Comparison of ENCODE assay signal across 1 cellular context in genomic region chr3:149085828-149086231, GRCh38.
TF ChIP-seq lines count a peak whose summit lies in the region.

No MANE protein-coding gene starts in this region.

TF ChIP-seq in K562, 482 proteins besides CTCF, POLR2A, EP300 and RAD21 (continued from another document and continues in another):
- TF ChIP-seq CLOCK (CRISPR knock-in tag; IDR thresholded peaks at IDR 0.05; ENCODE audit: borderline replicate concordance) (no peak), CBX8 (IDR thresholded peaks at IDR 0.05; ENCODE audit: borderline replicate concordance, extremely low read depth, low read depth, low read length, poor library complexity, severe bottlenecking) (no peak), ZNF124 (CRISPR knock-in tag; IDR thresholded peaks at IDR 0.05) (no peak), SPI1 (IDR thresholded peaks at IDR 0.05; ENCODE audit: borderline replicate concordance, low read depth, low read length) (no peak), ATF7 (IDR thresholded peaks at IDR 0.05) (peak; percentile 24; the same call in 1 of the 2 replicates), NFRKB (IDR thresholded peaks at IDR 0.05; ENCODE audit: low read depth) (no peak; the same call in 1 of the 2 replicates), SMARCC2 (IDR thresholded peaks at IDR 0.05; ENCODE audit: low read depth) (peak; percentile 87), NCOA2 (IDR thresholded peaks at IDR 0.05; ENCODE audit: partially characterized antibody in 2 of 2) (peak in 1 of 2 experiments; percentile 55), HOXB6 (CRISPR knock-in tag; IDR thresholded peaks at IDR 0.05; ENCODE audit: borderline replicate concordance) (no peak), RBFOX2 (IDR thresholded peaks at IDR 0.05; ENCODE audit: low read depth, low read length) (no peak), NRF1 (conservative IDR thresholded peaks at IDR 0.05 in 1 of 2, IDR thresholded peaks at IDR 0.05 in 1 of 2) (peak; percentile 71 to 75), MCM7 (IDR thresholded peaks at IDR 0.05) (no peak), ZNF584 (CRISPR knock-in tag; IDR thresholded peaks at IDR 0.05; ENCODE audit: low read depth) (0 out of 2 replicates have a peak, but pooled peaks have one; percentile 15), EHMT2 (IDR thresholded peaks at IDR 0.05) (no peak), RNF2 (IDR thresholded peaks at IDR 0.05) (peak; percentile 63; the same call in 1 of the 2 replicates), ZNF592 (IDR thresholded peaks at IDR 0.05) (no peak), NFIC (IDR thresholded peaks at IDR 0.05) (peak; percentile 85; the same call in 1 of the 2 replicates), GATAD2A (IDR thresholded peaks at IDR 0.05) (peak; percentile 78; the same call in 1 of the 2 replicates), SOX6 (IDR thresholded peaks at IDR 0.05) (peak; percentile 92), ZNF609 (CRISPR knock-in tag; IDR thresholded peaks at IDR 0.05; ENCODE audit: borderline replicate concordance) (no peak), ZNF23 (CRISPR knock-in tag; IDR thresholded peaks at IDR 0.05) (no peak), ZEB2 (IDR thresholded peaks at IDR 0.05) (no peak), JUNB (CRISPR knock-in tag; conservative IDR thresholded peaks at IDR 0.05) (no peak), ARNT (IDR thresholded peaks at IDR 0.05) (0 out of 4 replicates have a peak, but pooled peaks of 1 of the 2 experiments have one; percentile 7), GMEB1 (CRISPR knock-in tag; IDR thresholded peaks at IDR 0.05) (no peak), ZMIZ1 (IDR thresholded peaks at IDR 0.05; ENCODE audit: low read depth in 2 of 2, low read length in 2 of 2) (peak in 1 of 2 experiments; percentile 79; a peak in 1 of 4 replicates), PHF8 (IDR thresholded peaks at IDR 0.05; ENCODE audit: borderline replicate concordance, low read length) (no peak), RUNX1 (IDR thresholded peaks at IDR 0.05; ENCODE audit: low read depth) (no peak), TRIM28 (IDR thresholded peaks at IDR 0.05) (no peak), HNRNPLL (IDR thresholded peaks at IDR 0.05; ENCODE audit: low read depth, low read length, poor library complexity, severe bottlenecking) (peak; percentile 22), CXXC5 (CRISPR knock-in tag; IDR thresholded peaks at IDR 0.05) (peak; percentile 84), TEAD1 (CRISPR knock-in tag; IDR thresholded peaks at IDR 0.05) (peak; percentile 29 to 39; a peak in 2 of 4 replicates), GATA2 (CRISPR knock-in tag; IDR thresholded peaks at IDR 0.05) (peak; percentile 93), MEF2A (IDR thresholded peaks at IDR 0.05; ENCODE audit: control insufficient read depth, low read depth, low read length) (no peak), RBM14 (IDR thresholded peaks at IDR 0.05; ENCODE audit: borderline replicate concordance, insufficient read depth, low read depth, low read length) (no peak), TEAD4 (IDR thresholded peaks at IDR 0.05; ENCODE audit: low read length) (peak; percentile 91), TEAD4 (CRISPR knock-in tag; IDR thresholded peaks at IDR 0.05; ENCODE audit: borderline replicate concordance) (no peak), FOXA3 (CRISPR knock-in tag; conservative IDR thresholded peaks at IDR 0.05 in 1 of 2, IDR thresholded peaks at IDR 0.05 in 1 of 2) (peak in 1 of 2 experiments; percentile 61; a peak in 2 of 4 replicates), SREBF1 (IDR thresholded peaks at IDR 0.05; ENCODE audit: borderline replicate concordance, low read depth, low read length) (no peak), RBM39 (optimal IDR thresholded peaks at IDR 0.05; ENCODE audit: low read depth, low read length) (no peak), ZFX (CRISPR knock-in tag; IDR thresholded peaks at IDR 0.05) (no peak), NCOA4 (IDR thresholded peaks at IDR 0.05; ENCODE audit: partially characterized antibody) (no peak), MBD2 (IDR thresholded peaks at IDR 0.05; ENCODE audit: borderline replicate concordance, low read depth) (0 out of 2 replicates have a peak, but pooled peaks have one; percentile 21), TFE3 (CRISPR knock-in tag; IDR thresholded peaks at IDR 0.05) (no peak), MED1 (CRISPR knock-in tag; IDR thresholded peaks at IDR 0.05; ENCODE audit: borderline replicate concordance) (no peak), ESRRA (IDR thresholded peaks at IDR 0.05; ENCODE audit: borderline replicate concordance, low read depth) (no peak), PRMT5 (CRISPR knock-in tag; IDR thresholded peaks at IDR 0.05) (no peak), FOXJ3 (CRISPR knock-in tag; IDR thresholded peaks at IDR 0.05) (no peak)
